22 cellular contexts compared by ENCODE assay signal in the genomic region with DNA sequence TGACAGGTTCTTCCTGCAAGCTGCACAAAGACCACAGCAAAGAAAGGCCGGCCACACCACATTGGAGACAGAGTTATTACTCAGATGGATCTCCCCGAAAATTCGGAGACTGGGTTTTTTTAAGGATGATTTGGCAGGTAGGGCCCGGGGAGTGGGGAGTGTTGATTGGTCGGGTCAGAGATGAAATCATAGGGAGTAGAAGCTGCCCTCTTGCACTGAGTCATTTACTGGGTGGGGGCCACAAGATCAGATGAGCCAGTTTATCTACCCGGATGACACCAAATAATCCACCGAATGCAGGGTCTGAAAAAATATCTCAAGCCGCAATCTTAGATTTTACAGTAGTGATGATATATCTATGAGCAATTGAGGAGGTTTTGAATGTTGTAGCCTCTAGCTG.
DNase-seq lines count a peak whose midpoint lies in the region; ATAC-seq, FAIRE-seq and TF ChIP-seq lines count a peak whose summit lies in the region.
"Had no signal": no experiment of that assay in that cellular context is flagged by ENCODE, and none has a peak within 500 bp of the region (broad histone marks: within the 10 kb centered on the region; RNA-seq: fewer than 3 reads in every experiment).

No MANE protein-coding gene starts in this region.

- H3K27me3 ChIP-seq in GM23338 (ENCODE audit: insufficient read depth) (no peaks in the 10 kb centered on the region), PC-3 (ENCODE audit: low read length) (no peaks in the 10 kb centered on the region), bronchial epithelial cell (ENCODE audit: control insufficient read depth, insufficient read depth, low read length) (no peaks in the 10 kb centered on the region)
- H3K27me3 ChIP-seq: BLaER1 had no signal

- peak; percentile 7 for FAIRE-seq in bronchial epithelial cell (lab: Jason Lieb, UNC)
- FAIRE-seq: A204.1, GM12878, H1 had no signal

- H4K20me1 ChIP-seq in GM23338 (replicated peaks; ENCODE audit: insufficient read depth) (no peaks in the 10 kb centered on the region), PC-3 (ENCODE audit: low read length) (no peaks in the 10 kb centered on the region)
- H4K20me1 ChIP-seq: BLaER1 had no signal

- H3K36me3 Mint-ChIP-seq in GM23338 (ENCODE audit: low read depth) = no peaks in the 10 kb centered on the region
- H3K36me3 Mint-ChIP-seq: CD4-positive, CD25-positive, alpha-beta regulatory T cell; CD8-positive, alpha-beta T cell had no signal

- H3K9me3 ChIP-seq in PC-3 (ENCODE audit: low read length) = peaks cover 7% of the 10 kb centered on the region; the same call in 1 of the 2 replicates
- H3K9me3 ChIP-seq: BLaER1, Caco-2 had no signal

- H3K79me2 ChIP-seq in GM23338 (replicated peaks; ENCODE audit: insufficient read depth) = no peaks in the 10 kb centered on the region
- no peaks in the 10 kb centered on the region for H3K79me2 ChIP-seq in PC-3 (ENCODE audit: low read length)

- no peak overlapping the region; the same call in 1 of the 2 replicates for H3K27ac Mint-ChIP-seq in GM23338
- H3K27ac Mint-ChIP-seq: B cell; CD4-positive, CD25-positive, alpha-beta regulatory T cell; CD8-positive, alpha-beta T cell had no signal

- POLR2A ChIA-PET in PC-3 (lab: Charles Lee; ENCODE audit: unreplicated experiment) = no interaction called here

- H3K27ac ChIP-seq in GM23338 (ENCODE audit: low read depth) (no peak overlapping the region), PC-3 (ENCODE audit: low read length) (no peak overlapping the region)
- H3K27ac ChIP-seq: 22Rv1, BLaER1, C4-2B had no signal

- no peak overlapping the region for H3K9ac ChIP-seq in PC-3 (ENCODE audit: low read length)
- H3K9ac ChIP-seq: BLaER1 had no signal

- H3K4me3 ChIP-seq in GM23338 (no peak overlapping the region), PC-3 (ENCODE audit: low read length) (no peak overlapping the region), bronchial epithelial cell (ENCODE audit: low read depth, low read length) (no peak overlapping the region)
- H3K4me3 ChIP-seq: BLaER1, GM12878 had no signal

- no peaks in the 10 kb centered on the region for H3K27me3 Mint-ChIP-seq in GM23338 (ENCODE audit: insufficient read depth, low read depth, poor library complexity)
- H3K27me3 Mint-ChIP-seq: B cell; CD4-positive, CD25-positive, alpha-beta regulatory T cell had no signal

- H3K4me1 Mint-ChIP-seq in GM23338 = peaks cover 19% of the 10 kb centered on the region
- H3K4me1 Mint-ChIP-seq: B cell; CD4-positive, CD25-positive, alpha-beta regulatory T cell had no signal

- no peaks in the 10 kb centered on the region for H3F3A ChIP-seq in GM23338 (replicated peaks; ENCODE audit: low read depth)
- no peaks in the 10 kb centered on the region for H3F3A ChIP-seq in PC-3 (ENCODE audit: low read length, unreplicated experiment)

- H3K9me3 Mint-ChIP-seq in GM23338 = no peaks in the 10 kb centered on the region; the same call in 2 of the 3 replicates
- H3K9me3 Mint-ChIP-seq: CD8-positive, alpha-beta T cell had no signal

- no peak for ATAC-seq in GM23338
- ATAC-seq in PC-3 = no peak
- ATAC-seq: CD8-positive, alpha-beta T cell; GM12878 had no signal

- H3K4me2 ChIP-seq in GM23338 (no peak overlapping the region), PC-3 (ENCODE audit: low read length) (no peak overlapping the region)
- H3K4me2 ChIP-seq: BLaER1 had no signal

- peaks cover 26% of the 10 kb centered on the region for H3K4me1 ChIP-seq in GM23338 (ENCODE audit: insufficient read depth)
- no peaks in the 10 kb centered on the region for H3K4me1 ChIP-seq in PC-3 (ENCODE audit: insufficient read depth, low read length)
- H3K4me1 ChIP-seq: BLaER1, Caco-2 had no signal

- CTCF ChIA-PET in PC-3 (lab: Charles Lee) = no interaction called here

- intact Hi-C loops in PC-3 (cut with micrococcal nuclease) (no loop called here), posterior vena cava (cut with DNase I) (no loop called here)

- no peak overlapping the region for H3K4me3 Mint-ChIP-seq in GM23338
- H3K4me3 Mint-ChIP-seq: B cell; CD4-positive, CD25-positive, alpha-beta regulatory T cell; CD8-positive, alpha-beta T cell had no signal

- DNase-seq in GM23338 (ENCODE audit: low spot score) (no peak), PC-3 (peak; percentile 23), bronchial epithelial cell (ENCODE audit: low read depth) (no peak), posterior vena cava (ENCODE audit: low spot score) (peak; percentile 54), NCI-H146 (lab: John Stamatoyannopoulos, UW) (no peak), DMS153 (lab: John Stamatoyannopoulos, UW) (no peak), iPS-NIHi7 (ENCODE audit: extremely low spot score) (no peak)
- DNase-seq: Caco-2; CD4-positive, CD25-positive, alpha-beta regulatory T cell; CD8-positive, alpha-beta T cell; DMS79; EL; GDM1; H7; HCEC 1CT had no signal

- H3K9me2 ChIP-seq in GM23338 (ENCODE audit: insufficient read depth) = no peaks in the 10 kb centered on the region
- no peaks in the 10 kb centered on the region for H3K9me2 ChIP-seq in PC-3 (replicated peaks; ENCODE audit: low read length)

- peak overlapping the region; percentile 52; the same call in 1 of the 2 replicates for H2AFZ ChIP-seq in GM23338
- H2AFZ ChIP-seq in PC-3 (ENCODE audit: low read length) = no peak overlapping the region

- TF ChIP-seq CTCF in GM23338 (conservative IDR thresholded peaks at IDR 0.05; ENCODE audit: low read depth in 2 of 2) = no peak
- TF ChIP-seq CTCF in PC-3 (conservative IDR thresholded peaks at IDR 0.05; ENCODE audit: low read depth, low read length) = no peak
- TF ChIP-seq CTCF in bronchial epithelial cell (IDR thresholded peaks at IDR 0.05; ENCODE audit: insufficient read depth, low read length, severe bottlenecking) = no peak

- H3K36me3 ChIP-seq in GM23338 (ENCODE audit: insufficient read depth) = no peaks in the 10 kb centered on the region
- no peaks in the 10 kb centered on the region for H3K36me3 ChIP-seq in PC-3 (ENCODE audit: low read depth, low read length)
- no peaks in the 10 kb centered on the region for H3K36me3 ChIP-seq in bronchial epithelial cell (ENCODE audit: control insufficient read depth, insufficient read depth, low read length)
- H3K36me3 ChIP-seq: BLaER1 had no signal

- BruUV-seq in PC-3 (replicated peaks; lab: Mats Ljungman, UMichigan) = no TSS peak

TF ChIP-seq in GM23338, 12 proteins besides CTCF, POLR2A, EP300 and RAD21:
- no peak for TF ChIP-seq JUNB (IDR thresholded peaks at IDR 0.05; ENCODE audit: unreplicated experiment)
- no peak for TF ChIP-seq NANOG (IDR thresholded peaks at IDR 0.05; ENCODE audit: borderline replicate concordance)
- no peak for TF ChIP-seq EZH2phosphoT487 (IDR thresholded peaks at IDR 0.05; ENCODE audit: unreplicated experiment)
- TF ChIP-seq ZNF331 (CRISPR knock-in tag; IDR thresholded peaks at IDR 0.05; ENCODE audit: low read depth) = no peak
- TF ChIP-seq, protein P1, sequence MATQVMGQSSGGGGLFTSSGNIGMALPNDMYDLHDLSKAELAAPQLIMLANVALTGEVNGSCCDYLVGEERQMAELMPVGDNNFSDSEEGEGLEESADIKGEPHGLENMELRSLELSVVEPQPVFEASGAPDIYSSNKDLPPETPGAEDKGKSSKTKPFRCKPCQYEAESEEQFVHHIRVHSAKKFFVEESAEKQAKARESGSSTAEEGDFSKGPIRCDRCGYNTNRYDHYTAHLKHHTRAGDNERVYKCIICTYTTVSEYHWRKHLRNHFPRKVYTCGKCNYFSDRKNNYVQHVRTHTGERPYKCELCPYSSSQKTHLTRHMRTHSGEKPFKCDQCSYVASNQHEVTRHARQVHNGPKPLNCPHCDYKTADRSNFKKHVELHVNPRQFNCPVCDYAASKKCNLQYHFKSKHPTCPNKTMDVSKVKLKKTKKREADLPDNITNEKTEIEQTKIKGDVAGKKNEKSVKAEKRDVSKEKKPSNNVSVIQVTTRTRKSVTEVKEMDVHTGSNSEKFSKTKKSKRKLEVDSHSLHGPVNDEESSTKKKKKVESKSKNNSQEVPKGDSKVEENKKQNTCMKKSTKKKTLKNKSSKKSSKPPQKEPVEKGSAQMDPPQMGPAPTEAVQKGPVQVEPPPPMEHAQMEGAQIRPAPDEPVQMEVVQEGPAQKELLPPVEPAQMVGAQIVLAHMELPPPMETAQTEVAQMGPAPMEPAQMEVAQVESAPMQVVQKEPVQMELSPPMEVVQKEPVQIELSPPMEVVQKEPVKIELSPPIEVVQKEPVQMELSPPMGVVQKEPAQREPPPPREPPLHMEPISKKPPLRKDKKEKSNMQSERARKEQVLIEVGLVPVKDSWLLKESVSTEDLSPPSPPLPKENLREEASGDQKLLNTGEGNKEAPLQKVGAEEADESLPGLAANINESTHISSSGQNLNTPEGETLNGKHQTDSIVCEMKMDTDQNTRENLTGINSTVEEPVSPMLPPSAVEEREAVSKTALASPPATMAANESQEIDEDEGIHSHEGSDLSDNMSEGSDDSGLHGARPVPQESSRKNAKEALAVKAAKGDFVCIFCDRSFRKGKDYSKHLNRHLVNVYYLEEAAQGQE (IDR thresholded peaks at IDR 0.05; ENCODE audit: unreplicated experiment) = no peak

Comparison
In these comparisons a context has a peak if more than half of its experiments do, and no peak if none do; other contexts are left out.
1. DNase-seq: peak in PC-3 (single experiment) and posterior vena cava (single experiment); none in GM23338 (single experiment), bronchial epithelial cell (single experiment), NCI-H146 (single experiment), DMS153 (single experiment) and iPS-NIHi7 (single experiment).